In the genomic region with DNA sequence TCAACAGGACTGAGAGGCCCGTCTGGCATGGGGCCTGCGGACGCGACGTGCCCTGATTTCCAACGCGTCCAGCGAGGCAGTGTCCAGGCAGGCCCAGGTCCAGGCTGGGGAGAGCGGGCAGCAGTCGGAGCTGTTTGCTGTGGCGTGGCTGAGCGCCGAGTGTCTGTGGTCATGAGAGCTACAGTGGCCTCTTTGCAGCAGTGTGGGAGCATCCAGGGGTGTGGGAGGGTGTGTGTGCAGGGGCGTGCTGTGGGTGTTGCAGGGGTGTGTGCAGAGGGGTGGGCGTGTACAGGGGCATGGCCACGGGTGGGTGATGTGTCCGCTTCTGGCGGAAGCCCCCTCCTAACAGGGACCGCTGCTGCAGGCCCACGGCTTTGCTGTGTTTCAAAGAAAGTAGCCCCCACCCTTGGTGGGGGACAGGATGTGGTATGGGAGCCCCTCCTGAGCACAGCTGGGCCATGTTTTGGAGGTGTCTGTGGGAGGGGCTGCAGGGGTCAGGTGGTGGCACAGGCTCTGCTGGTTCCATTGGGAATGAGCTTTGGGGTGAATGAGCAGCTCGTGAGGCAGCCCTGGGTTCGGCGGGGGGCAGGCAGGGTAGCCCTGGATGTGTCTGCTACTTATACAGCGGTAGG, we compare ENCODE assay signal across 17 cellular contexts. TPM values are rescaled to one million over a fixed set of nuclear protein-coding genes. Genes with fewer than 3 reads are reported as not detected.
DNase-seq lines count a peak whose midpoint lies in the region; ATAC-seq, FAIRE-seq and TF ChIP-seq lines count a peak whose summit lies in the region.
"Had no signal": no experiment of that assay in that cellular context is flagged by ENCODE, and none has a peak within 500 bp of the region (broad histone marks: within the 10 kb centered on the region; RNA-seq: fewer than 3 reads in every experiment).

No MANE protein-coding gene starts in this region.

- peaks cover 4% of the 10 kb centered on the region for H3K9me3 Mint-ChIP-seq in activated T-cell treated with anti-CD3 and anti-CD28 coated beads, Interleukin-2, amount 50 U/mL, for 24 hours
- H3K9me3 Mint-ChIP-seq in immature natural killer cell, result peaks cover 0 to 3% (median 0%) of the 10 kb centered on the region in 6 donors

- no peak for ATAC-seq in HG02588 (IDR thresholded peaks at IDR 0.05; ENCODE audit: unreplicated experiment)
- ATAC-seq: activated CD4-positive, alpha-beta T cell treated with anti-CD3 and anti-CD28 coated beads for 36 hours; gastroesophageal sphincter had no signal

- FAIRE-seq in urothelium cell line (lab: Jason Lieb, UNC), result no peak
- FAIRE-seq: A204.1 had no signal

- H3K27ac ChIP-seq in substantia nigra (ENCODE audit: low read depth, low read length, poor library complexity, severe bottlenecking), result peak overlapping the region; percentile 63
- no peak overlapping the region for H3K27ac ChIP-seq in esophagus squamous epithelium
- H3K27ac ChIP-seq: gastroesophageal sphincter, left lung, ovary had no signal

- no peak for TF ChIP-seq CTCF in esophagus squamous epithelium (IDR thresholded peaks at IDR 0.05)

- peaks cover 19% of the 10 kb centered on the region for H3K4me1 Mint-ChIP-seq in activated T-cell treated with anti-CD3 and anti-CD28 coated beads, Interleukin-2, amount 50 U/mL, for 24 hours (ENCODE audit: low read depth)
- peaks cover 28 to 32% of the 10 kb centered on the region in 2 donors for H3K4me1 Mint-ChIP-seq in immature natural killer cell

- peaks cover 0 to 3% (median 0%) of the 10 kb centered on the region in 4 donors for H3K27me3 ChIP-seq in esophagus squamous epithelium
- H3K27me3 ChIP-seq: ovary had no signal

- peaks cover 4% of the 10 kb centered on the region for H3K36me3 Mint-ChIP-seq in activated T-cell treated with anti-CD3 and anti-CD28 coated beads, Interleukin-2, amount 50 U/mL, for 24 hours (ENCODE audit: low read depth)
- H3K36me3 Mint-ChIP-seq in immature natural killer cell, result peaks cover 2 to 14% (median 11%) of the 10 kb centered on the region in 3 donors

- no peak overlapping the region for H3K4me3 ChIP-seq in esophagus squamous epithelium
- H3K4me3 ChIP-seq: gastroesophageal sphincter, left lung, ovary had no signal

- peaks cover 0 to 41% (median 0%) of the 10 kb centered on the region in 3 donors for H3K36me3 ChIP-seq in esophagus squamous epithelium
- H3K36me3 ChIP-seq: gastroesophageal sphincter, left lung, ovary had no signal

- intact Hi-C loops in esophagus squamous epithelium (cut with DNase I), result no loop called here

- no peaks in the 10 kb centered on the region for H3K27me3 Mint-ChIP-seq in activated T-cell treated with anti-CD3 and anti-CD28 coated beads, Interleukin-2, amount 50 U/mL, for 24 hours
- peaks cover 0 to 4% (median 0%) of the 10 kb centered on the region in 3 donors for H3K27me3 Mint-ChIP-seq in immature natural killer cell (ENCODE audit: low read depth in 3 of 3)
- H3K27me3 Mint-ChIP-seq: activated CD4-positive, alpha-beta T cell treated with anti-CD3 and anti-CD28 coated beads for 36 hours had no signal

- TF ChIP-seq POLR2A in esophagus squamous epithelium (IDR thresholded peaks at IDR 0.05), result no peak

- peak overlapping the region; percentile 55 for H3K27ac Mint-ChIP-seq in activated T-cell treated with anti-CD3 and anti-CD28 coated beads, Interleukin-2, amount 50 U/mL, for 24 hours
- H3K27ac Mint-ChIP-seq in immature natural killer cell, result peak overlapping the region; percentile 75 to 89 (median 82)
- H3K27ac Mint-ChIP-seq: activated CD4-positive, alpha-beta T cell treated with anti-CD3 and anti-CD28 coated beads for 36 hours had no signal

- no peak for DNase-seq in activated T-cell treated with anti-CD3 and anti-CD28 coated beads, Interleukin-2, amount 50 U/mL, for 24 hours
- DNase-seq in activated T-cell treated with anti-CD3 and anti-CD28 coated beads for 4 hours (no peak), immature natural killer cell (peak; percentile 37 to 42 (median 40)), substantia nigra (lab: John Stamatoyannopoulos, UW) (peak in 47 of 49 donors; percentile 26 to 96 (median 85)), urothelium cell line (ENCODE audit: low spot score) (no peak), esophagus squamous epithelium (lab: John Stamatoyannopoulos, UW) (no peak)
- peak; percentile 2 for DNase-seq in activated gamma-delta T cell treated with anti-CD3 and anti-CD28 coated beads, Interleukin-2, amount 50 U/mL, for 16 hours (ENCODE audit: low read depth)
- DNase-seq: activated CD4-positive, alpha-beta T cell treated with anti-CD3 and anti-CD28 coated beads for 36 hours; activated effector memory CD4-positive, alpha-beta T cell treated with anti-CD3 and anti-CD28 coated beads, Interleukin-2, amount 50 U/mL, for 16 hours; left lung; NCI-H526; ovary; stimulated activated CD4-positive, alpha-beta T cell treated with anti-CD3 and anti-CD28 coated beads, Interleukin-1b, Interleukin-23, amount 100 ng/mL, for 48 hours had no signal

- no peak overlapping the region for H3K4me3 Mint-ChIP-seq in activated T-cell treated with anti-CD3 and anti-CD28 coated beads, Interleukin-2, amount 50 U/mL, for 24 hours
- H3K4me3 Mint-ChIP-seq in immature natural killer cell, result peak overlapping the region in 4 of 5 donors; percentile 47 to 61 (median 52)
- H3K4me3 Mint-ChIP-seq: activated CD4-positive, alpha-beta T cell treated with anti-CD3 and anti-CD28 coated beads for 36 hours had no signal

- no peaks in the 10 kb centered on the region for H3K4me1 ChIP-seq in esophagus squamous epithelium
- H3K4me1 ChIP-seq: gastroesophageal sphincter, left lung had no signal

- 48 to 78% methylated on average over 4 to 7 of the region's 24 CpGs for WGBS in esophagus squamous epithelium, 2 donors

- no peaks in the 10 kb centered on the region for H3K9me3 ChIP-seq in esophagus squamous epithelium

RNA-seq across cellular contexts. Expression of a gene that starts 17.7 kb away (rescaled TPM):
- 1 to 10 TPM in 2 of 3 donors, not detected in 1; 2.9 to 5.1 TPM for polyA plus RNA-seq in immature natural killer cell
- total RNA-seq in esophagus squamous epithelium, result 10 to 100 TPM; 26.1 to 34.3 (median 31.5) TPM
- total RNA-seq: SK-MEL-5 had no signal

RNA-seq across cellular contexts. Expression of a gene that starts 32.6 kb away (rescaled TPM):
- polyA plus RNA-seq in immature natural killer cell, result 10 to 100 TPM in 1 of 3 donors, 1 to 10 TPM in 2; 9.1 to 23.3 (median 9.8) TPM
- total RNA-seq in esophagus squamous epithelium, result 10 to 100 TPM; 11.8 to 29.1 (median 17.0) TPM

RNA-seq across cellular contexts. Expression of a gene that starts 36.3 kb away (rescaled TPM):
- not detected for polyA plus RNA-seq in immature natural killer cell
- total RNA-seq in esophagus squamous epithelium, result under 1 TPM in 3 of 4 donors, not detected in 1; 0.35 to 0.76 (median 0.70) TPM
- total RNA-seq: gastroesophageal sphincter, SK-MEL-5 had no signal

Comparison
In these comparisons a context has a peak if more than half of its experiments do, and no peak if none do; other contexts are left out.
1. DNase-seq: peak in activated gamma-delta T cell treated with anti-CD3 and anti-CD28 coated beads, Interleukin-2, amount 50 U/mL, for 16 hours (single experiment), immature natural killer cell (3 of 3) and substantia nigra (47 of 49); none in activated T-cell treated with anti-CD3 and anti-CD28 coated beads, Interleukin-2, amount 50 U/mL, for 24 hours (single experiment), activated T-cell treated with anti-CD3 and anti-CD28 coated beads for 4 hours (single experiment), urothelium cell line (single experiment) and esophagus squamous epithelium (single experiment).